ENCODE assay signal across 11 cellular contexts in the genomic region with DNA sequence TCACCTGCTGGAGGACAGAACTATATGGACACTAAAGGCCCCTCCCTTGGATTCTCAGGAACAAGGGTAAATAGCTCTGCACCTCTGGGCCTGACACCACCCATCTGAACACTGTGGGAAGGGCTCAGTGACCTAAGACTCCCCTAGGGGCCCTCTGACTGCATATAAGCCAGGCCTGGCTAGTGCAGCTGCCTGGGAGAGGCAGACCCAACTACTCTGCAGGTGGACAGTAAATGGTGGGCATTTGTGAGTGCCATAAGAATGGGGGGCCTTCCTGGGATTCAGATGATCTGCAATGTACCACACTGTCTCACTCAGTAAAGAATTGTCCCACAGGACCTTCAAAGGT. TPM values are rescaled to one million over a fixed set of nuclear protein-coding genes. Genes with fewer than 3 reads are reported as not detected.
DNase-seq lines count a peak whose midpoint lies in the region; ATAC-seq and TF ChIP-seq lines count a peak whose summit lies in the region.
"Had no signal": no experiment of that assay in that cellular context is flagged by ENCODE, and none has a peak within 500 bp of the region (broad histone marks: within the 10 kb centered on the region; RNA-seq: fewer than 3 reads in every experiment).

No MANE protein-coding gene starts in this region.

- H3K36me3 ChIP-seq in H7 (replicated peaks; ENCODE audit: control insufficient read depth, insufficient read depth, low read length) (no peaks in the 10 kb centered on the region), GM23338 (ENCODE audit: insufficient read depth) (no peaks in the 10 kb centered on the region)

- no peak overlapping the region for H3K27ac ChIP-seq in GM23338 (ENCODE audit: low read depth)

- POLR2A ChIA-PET in activated naive CD8-positive, alpha-beta T cell treated with anti-CD3 and anti-CD28 coated beads, Interleukin-2, amount 10 ng/mL, durations not matched to agents 7 days and 5 days (lab: Charles Lee) = interaction anchor here (1.6 to 6.0 kb wide), 4 partner anchors 9 to 74 kb away, joined by 4 to 55 read pairs (median 22); a partner anchor contains a TSS

- no peak overlapping the region for H3K4me3 ChIP-seq in H7 (ENCODE audit: insufficient read depth, low read depth, low read length)
- H3K4me3 ChIP-seq in GM23338 = no peak overlapping the region

- H3K4me3 Mint-ChIP-seq in activated naive CD8-positive, alpha-beta T cell treated with anti-CD3 and anti-CD28 coated beads, Interleukin-2, amount 10 ng/mL, durations not matched to agents 7 days and 5 days = peak overlapping the region; percentile 16
- H3K4me3 Mint-ChIP-seq in GM23338 = no peak overlapping the region
- H3K4me3 Mint-ChIP-seq: nephron had no signal

- H4K20me1 ChIP-seq in GM23338 (replicated peaks; ENCODE audit: insufficient read depth) = no peaks in the 10 kb centered on the region

- no peaks in the 10 kb centered on the region for H3K27me3 Mint-ChIP-seq in activated naive CD8-positive, alpha-beta T cell treated with anti-CD3 and anti-CD28 coated beads, Interleukin-2, amount 10 ng/mL, durations not matched to agents 7 days and 5 days
- no peaks in the 10 kb centered on the region for H3K27me3 Mint-ChIP-seq in GM23338 (ENCODE audit: insufficient read depth, low read depth, poor library complexity)

- H3K27me3 ChIP-seq in H7 (ENCODE audit: control insufficient read depth, insufficient read depth, low read length) (no peaks in the 10 kb centered on the region), GM23338 (ENCODE audit: insufficient read depth) (no peaks in the 10 kb centered on the region)

- no peak for DNase-seq in activated naive CD8-positive, alpha-beta T cell treated with anti-CD3 and anti-CD28 coated beads, Interleukin-2, amount 10 ng/mL, durations not matched to agents 7 days and 5 days
- DNase-seq in H7 (no peak), NCI-H2171 treated with DMSO at 0.1 percent for 48 hours (lab: John Stamatoyannopoulos, UW) (no peak), NCI-H2227 (lab: John Stamatoyannopoulos, UW; ENCODE audit: unreplicated experiment) (no peak), GM23338 (ENCODE audit: low spot score) (no peak)
- DNase-seq: GF-D8, SIG-M5 had no signal

- peaks cover 24% of the 10 kb centered on the region for H3K36me3 Mint-ChIP-seq in activated naive CD8-positive, alpha-beta T cell treated with anti-CD3 and anti-CD28 coated beads, Interleukin-2, amount 10 ng/mL, durations not matched to agents 7 days and 5 days
- no peaks in the 10 kb centered on the region for H3K36me3 Mint-ChIP-seq in GM23338 (ENCODE audit: low read depth)

- TF ChIP-seq CTCF in GM23338 (conservative IDR thresholded peaks at IDR 0.05; ENCODE audit: low read depth in 2 of 2) = no peak

- peak; percentile 17 for ATAC-seq in GM18508 (IDR thresholded peaks at IDR 0.05; ENCODE audit: insufficient read depth, unreplicated experiment)
- peak; percentile 47 for ATAC-seq in GM21360 (IDR thresholded peaks at IDR 0.05; ENCODE audit: unreplicated experiment)
- peak; percentile 49 for ATAC-seq in HG03135 (IDR thresholded peaks at IDR 0.05; ENCODE audit: unreplicated experiment)
- ATAC-seq in activated naive CD8-positive, alpha-beta T cell treated with anti-CD3 and anti-CD28 coated beads, Interleukin-2, amount 10 ng/mL, durations not matched to agents 7 days and 5 days (ENCODE audit: low read depth) = peak; percentile 32
- ATAC-seq in GM23338 = no peak

- no peaks in the 10 kb centered on the region for H3K79me2 ChIP-seq in GM23338 (replicated peaks; ENCODE audit: insufficient read depth)

- no peaks in the 10 kb centered on the region for H3F3A ChIP-seq in GM23338 (replicated peaks; ENCODE audit: low read depth)

- peaks cover 80% of the 10 kb centered on the region for H3K4me1 Mint-ChIP-seq in activated naive CD8-positive, alpha-beta T cell treated with anti-CD3 and anti-CD28 coated beads, Interleukin-2, amount 10 ng/mL, durations not matched to agents 7 days and 5 days
- no peaks in the 10 kb centered on the region; the same call in 2 of the 3 replicates for H3K4me1 Mint-ChIP-seq in GM23338

- H3K9me3 Mint-ChIP-seq in activated naive CD8-positive, alpha-beta T cell treated with anti-CD3 and anti-CD28 coated beads, Interleukin-2, amount 10 ng/mL, durations not matched to agents 7 days and 5 days = no peaks in the 10 kb centered on the region
- no peaks in the 10 kb centered on the region for H3K9me3 Mint-ChIP-seq in GM23338
- H3K9me3 Mint-ChIP-seq: nephron had no signal

- H3K9me2 ChIP-seq in GM23338 (ENCODE audit: insufficient read depth) = peaks cover 4% of the 10 kb centered on the region; the same call in 1 of the 2 replicates

- H3K27ac Mint-ChIP-seq in activated naive CD8-positive, alpha-beta T cell treated with anti-CD3 and anti-CD28 coated beads, Interleukin-2, amount 10 ng/mL, durations not matched to agents 7 days and 5 days = peak overlapping the region; percentile 87
- no peak overlapping the region for H3K27ac Mint-ChIP-seq in GM23338
- H3K27ac Mint-ChIP-seq: nephron had no signal

- no peak overlapping the region for H3K4me2 ChIP-seq in GM23338

- no peaks in the 10 kb centered on the region for H3K4me1 ChIP-seq in GM23338 (ENCODE audit: insufficient read depth)

- H2AFZ ChIP-seq in GM23338 = no peak overlapping the region

TF ChIP-seq in GM23338, 12 proteins besides CTCF, POLR2A, EP300 and RAD21:
- TF ChIP-seq EZH2phosphoT487 (IDR thresholded peaks at IDR 0.05; ENCODE audit: unreplicated experiment) = no peak

RNA-seq across cellular contexts. Expression of a gene that starts 11.2 kb away (rescaled TPM):
- 100 to 1,000 TPM; 446 to 480 TPM for total RNA-seq in activated naive CD8-positive, alpha-beta T cell treated with anti-CD3 and anti-CD28 coated beads, Interleukin-2, amount 10 ng/mL, durations not matched to agents 7 days and 5 days
- 6.9 and 8.2 TPM in 2 replicates for total RNA-seq in H7 (2014; rRNA removed; shearing (Covaris generic))
- total RNA-seq in GM23338 (2014; rRNA removed; shearing (Covaris generic)) = 3.8 and 6.0 TPM in 2 replicates
- 3.0 and 4.8 TPM in 2 replicates for polyA plus RNA-seq in GM23338 (2016; fragmentation: Nextera tagmentation; extraction: Ambion mirVana)

Comparison
In these comparisons a context has a peak if more than half of its experiments do, and no peak if none do; other contexts are left out.
1. RNA of a gene that starts 11.2 kb away (total RNA-seq): 446 to 480 TPM in activated naive CD8-positive, alpha-beta T cell treated with anti-CD3 and anti-CD28 coated beads, Interleukin-2, amount 10 ng/mL, durations not matched to agents 7 days and 5 days; 6.9 to 8.2 TPM in H7 and 3.8 to 6.0 TPM in GM23338; every median in the first group is over 10 times any median in the second.